2 cellular contexts compared by ENCODE assay signal in the genomic region with DNA sequence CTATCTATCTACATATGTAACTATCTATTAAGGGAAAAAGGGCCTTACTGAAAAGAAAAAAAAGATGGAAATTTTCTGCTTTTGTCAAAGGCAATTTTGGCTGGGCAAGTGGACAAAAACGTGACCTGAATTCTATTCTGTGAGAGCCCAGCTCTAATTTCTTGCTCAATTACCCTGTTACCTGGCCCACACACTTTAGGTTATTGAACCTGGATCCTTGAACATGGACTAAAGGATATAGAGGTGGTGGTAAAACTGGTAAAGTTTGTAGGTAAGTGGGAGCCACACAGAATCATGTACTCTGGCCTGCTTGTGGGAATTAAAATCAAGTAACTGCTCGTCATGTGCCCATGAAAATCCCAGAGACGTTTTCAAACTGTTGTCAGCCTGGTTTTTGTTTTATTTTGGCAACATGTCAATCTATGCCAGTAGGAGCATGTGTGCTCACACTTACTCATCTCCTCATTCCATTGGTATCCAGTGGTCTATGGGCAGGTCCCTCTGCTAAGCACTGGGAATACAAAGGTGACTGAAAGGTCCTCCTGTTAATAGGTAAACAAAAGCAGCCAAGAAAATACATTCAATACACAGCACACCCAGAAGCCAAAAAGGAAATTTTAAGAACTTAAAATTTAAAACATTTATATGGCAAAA.
TF ChIP-seq lines count a peak whose summit lies in the region.

No MANE protein-coding gene starts in this region.

TF ChIP-seq in SK-N-SH treated with all-trans-retinoic acid at 6 μM for 48 hours, 23 proteins besides CTCF, POLR2A, EP300 and RAD21 (continued from another document):
- TF ChIP-seq, protein P1, sequence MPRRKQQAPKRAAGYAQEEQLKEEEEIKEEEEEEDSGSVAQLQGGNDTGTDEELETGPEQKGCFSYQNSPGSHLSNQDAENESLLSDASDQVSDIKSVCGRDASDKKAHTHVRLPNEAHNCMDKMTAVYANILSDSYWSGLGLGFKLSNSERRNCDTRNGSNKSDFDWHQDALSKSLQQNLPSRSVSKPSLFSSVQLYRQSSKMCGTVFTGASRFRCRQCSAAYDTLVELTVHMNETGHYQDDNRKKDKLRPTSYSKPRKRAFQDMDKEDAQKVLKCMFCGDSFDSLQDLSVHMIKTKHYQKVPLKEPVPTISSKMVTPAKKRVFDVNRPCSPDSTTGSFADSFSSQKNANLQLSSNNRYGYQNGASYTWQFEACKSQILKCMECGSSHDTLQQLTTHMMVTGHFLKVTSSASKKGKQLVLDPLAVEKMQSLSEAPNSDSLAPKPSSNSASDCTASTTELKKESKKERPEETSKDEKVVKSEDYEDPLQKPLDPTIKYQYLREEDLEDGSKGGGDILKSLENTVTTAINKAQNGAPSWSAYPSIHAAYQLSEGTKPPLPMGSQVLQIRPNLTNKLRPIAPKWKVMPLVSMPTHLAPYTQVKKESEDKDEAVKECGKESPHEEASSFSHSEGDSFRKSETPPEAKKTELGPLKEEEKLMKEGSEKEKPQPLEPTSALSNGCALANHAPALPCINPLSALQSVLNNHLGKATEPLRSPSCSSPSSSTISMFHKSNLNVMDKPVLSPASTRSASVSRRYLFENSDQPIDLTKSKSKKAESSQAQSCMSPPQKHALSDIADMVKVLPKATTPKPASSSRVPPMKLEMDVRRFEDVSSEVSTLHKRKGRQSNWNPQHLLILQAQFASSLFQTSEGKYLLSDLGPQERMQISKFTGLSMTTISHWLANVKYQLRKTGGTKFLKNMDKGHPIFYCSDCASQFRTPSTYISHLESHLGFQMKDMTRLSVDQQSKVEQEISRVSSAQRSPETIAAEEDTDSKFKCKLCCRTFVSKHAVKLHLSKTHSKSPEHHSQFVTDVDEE (CRISPR knock-in tag; IDR thresholded peaks at IDR 0.05) = no peak
- TF ChIP-seq, protein P2, sequence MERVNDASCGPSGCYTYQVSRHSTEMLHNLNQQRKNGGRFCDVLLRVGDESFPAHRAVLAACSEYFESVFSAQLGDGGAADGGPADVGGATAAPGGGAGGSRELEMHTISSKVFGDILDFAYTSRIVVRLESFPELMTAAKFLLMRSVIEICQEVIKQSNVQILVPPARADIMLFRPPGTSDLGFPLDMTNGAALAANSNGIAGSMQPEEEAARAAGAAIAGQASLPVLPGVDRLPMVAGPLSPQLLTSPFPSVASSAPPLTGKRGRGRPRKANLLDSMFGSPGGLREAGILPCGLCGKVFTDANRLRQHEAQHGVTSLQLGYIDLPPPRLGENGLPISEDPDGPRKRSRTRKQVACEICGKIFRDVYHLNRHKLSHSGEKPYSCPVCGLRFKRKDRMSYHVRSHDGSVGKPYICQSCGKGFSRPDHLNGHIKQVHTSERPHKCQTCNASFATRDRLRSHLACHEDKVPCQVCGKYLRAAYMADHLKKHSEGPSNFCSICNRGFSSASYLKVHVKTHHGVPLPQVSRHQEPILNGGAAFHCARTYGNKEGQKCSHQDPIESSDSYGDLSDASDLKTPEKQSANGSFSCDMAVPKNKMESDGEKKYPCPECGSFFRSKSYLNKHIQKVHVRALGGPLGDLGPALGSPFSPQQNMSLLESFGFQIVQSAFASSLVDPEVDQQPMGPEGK (CRISPR knock-in tag; IDR thresholded peaks at IDR 0.05; ENCODE audit: borderline replicate concordance) = no peak
- TF ChIP-seq ISL1 (CRISPR knock-in tag; IDR thresholded peaks at IDR 0.05) = no peak
- no peak for TF ChIP-seq ZFP30 (CRISPR knock-in tag; IDR thresholded peaks at IDR 0.05)
- TF ChIP-seq OSR1 (CRISPR knock-in tag; IDR thresholded peaks at IDR 0.05) = no peak
- TF ChIP-seq ZNF8 (CRISPR knock-in tag; IDR thresholded peaks at IDR 0.05) = no peak

TF ChIP-seq in SK-N-SH, 30 proteins besides CTCF, POLR2A, EP300 and RAD21 (continued from another document):
- TF ChIP-seq TEAD4 (IDR thresholded peaks at IDR 0.05; ENCODE audit: borderline replicate concordance, insufficient read depth) = no peak
- no peak for TF ChIP-seq FOSL2 (IDR thresholded peaks at IDR 0.05; ENCODE audit: borderline replicate concordance, low read depth)
- TF ChIP-seq GABPA (IDR thresholded peaks at IDR 0.05; ENCODE audit: low read depth) = no peak
- no peak for TF ChIP-seq POLR2AphosphoS5 (IDR thresholded peaks at IDR 0.05; ENCODE audit: low read depth, low read length)
- no peak for TF ChIP-seq JUND (IDR thresholded peaks at IDR 0.05)
- no peak for TF ChIP-seq RCOR1 (IDR thresholded peaks at IDR 0.05; ENCODE audit: low read length)
- no peak for TF ChIP-seq EZH2phosphoT487 (IDR thresholded peaks at IDR 0.05; ENCODE audit: borderline replicate concordance, low read depth)
- TF ChIP-seq, protein P3, sequence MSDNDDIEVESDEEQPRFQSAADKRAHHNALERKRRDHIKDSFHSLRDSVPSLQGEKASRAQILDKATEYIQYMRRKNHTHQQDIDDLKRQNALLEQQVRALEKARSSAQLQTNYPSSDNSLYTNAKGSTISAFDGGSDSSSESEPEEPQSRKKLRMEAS (IDR thresholded peaks at IDR 0.05; ENCODE audit: low read depth) = no peak
- no peak for TF ChIP-seq YY1 (IDR thresholded peaks at IDR 0.05; ENCODE audit: low read depth)
- TF ChIP-seq, protein P4, sequence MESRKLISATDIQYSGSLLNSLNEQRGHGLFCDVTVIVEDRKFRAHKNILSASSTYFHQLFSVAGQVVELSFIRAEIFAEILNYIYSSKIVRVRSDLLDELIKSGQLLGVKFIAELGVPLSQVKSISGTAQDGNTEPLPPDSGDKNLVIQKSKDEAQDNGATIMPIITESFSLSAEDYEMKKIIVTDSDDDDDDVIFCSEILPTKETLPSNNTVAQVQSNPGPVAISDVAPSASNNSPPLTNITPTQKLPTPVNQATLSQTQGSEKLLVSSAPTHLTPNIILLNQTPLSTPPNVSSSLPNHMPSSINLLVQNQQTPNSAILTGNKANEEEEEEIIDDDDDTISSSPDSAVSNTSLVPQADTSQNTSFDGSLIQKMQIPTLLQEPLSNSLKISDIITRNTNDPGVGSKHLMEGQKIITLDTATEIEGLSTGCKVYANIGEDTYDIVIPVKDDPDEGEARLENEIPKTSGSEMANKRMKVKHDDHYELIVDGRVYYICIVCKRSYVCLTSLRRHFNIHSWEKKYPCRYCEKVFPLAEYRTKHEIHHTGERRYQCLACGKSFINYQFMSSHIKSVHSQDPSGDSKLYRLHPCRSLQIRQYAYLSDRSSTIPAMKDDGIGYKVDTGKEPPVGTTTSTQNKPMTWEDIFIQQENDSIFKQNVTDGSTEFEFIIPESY (IDR thresholded peaks at IDR 0.05; ENCODE audit: borderline replicate concordance, low read depth) = no peak
- no peak for TF ChIP-seq FOXJ3 (CRISPR knock-in tag; IDR thresholded peaks at IDR 0.05)
- TF ChIP-seq, protein P5, sequence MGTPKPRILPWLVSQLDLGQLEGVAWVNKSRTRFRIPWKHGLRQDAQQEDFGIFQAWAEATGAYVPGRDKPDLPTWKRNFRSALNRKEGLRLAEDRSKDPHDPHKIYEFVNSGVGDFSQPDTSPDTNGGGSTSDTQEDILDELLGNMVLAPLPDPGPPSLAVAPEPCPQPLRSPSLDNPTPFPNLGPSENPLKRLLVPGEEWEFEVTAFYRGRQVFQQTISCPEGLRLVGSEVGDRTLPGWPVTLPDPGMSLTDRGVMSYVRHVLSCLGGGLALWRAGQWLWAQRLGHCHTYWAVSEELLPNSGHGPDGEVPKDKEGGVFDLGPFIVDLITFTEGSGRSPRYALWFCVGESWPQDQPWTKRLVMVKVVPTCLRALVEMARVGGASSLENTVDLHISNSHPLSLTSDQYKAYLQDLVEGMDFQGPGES (IDR thresholded peaks at IDR 0.05; ENCODE audit: low read depth, low read length) = no peak
- TF ChIP-seq CHD2 (IDR thresholded peaks at IDR 0.05; ENCODE audit: low read length, partially characterized antibody) = no peak
- TF ChIP-seq TAF1 (IDR thresholded peaks at IDR 0.05; ENCODE audit: borderline replicate concordance, low read depth, low read length) = no peak
- TF ChIP-seq FOXM1 (IDR thresholded peaks at IDR 0.05; ENCODE audit: low read depth) = no peak
- TF ChIP-seq, protein P6, sequence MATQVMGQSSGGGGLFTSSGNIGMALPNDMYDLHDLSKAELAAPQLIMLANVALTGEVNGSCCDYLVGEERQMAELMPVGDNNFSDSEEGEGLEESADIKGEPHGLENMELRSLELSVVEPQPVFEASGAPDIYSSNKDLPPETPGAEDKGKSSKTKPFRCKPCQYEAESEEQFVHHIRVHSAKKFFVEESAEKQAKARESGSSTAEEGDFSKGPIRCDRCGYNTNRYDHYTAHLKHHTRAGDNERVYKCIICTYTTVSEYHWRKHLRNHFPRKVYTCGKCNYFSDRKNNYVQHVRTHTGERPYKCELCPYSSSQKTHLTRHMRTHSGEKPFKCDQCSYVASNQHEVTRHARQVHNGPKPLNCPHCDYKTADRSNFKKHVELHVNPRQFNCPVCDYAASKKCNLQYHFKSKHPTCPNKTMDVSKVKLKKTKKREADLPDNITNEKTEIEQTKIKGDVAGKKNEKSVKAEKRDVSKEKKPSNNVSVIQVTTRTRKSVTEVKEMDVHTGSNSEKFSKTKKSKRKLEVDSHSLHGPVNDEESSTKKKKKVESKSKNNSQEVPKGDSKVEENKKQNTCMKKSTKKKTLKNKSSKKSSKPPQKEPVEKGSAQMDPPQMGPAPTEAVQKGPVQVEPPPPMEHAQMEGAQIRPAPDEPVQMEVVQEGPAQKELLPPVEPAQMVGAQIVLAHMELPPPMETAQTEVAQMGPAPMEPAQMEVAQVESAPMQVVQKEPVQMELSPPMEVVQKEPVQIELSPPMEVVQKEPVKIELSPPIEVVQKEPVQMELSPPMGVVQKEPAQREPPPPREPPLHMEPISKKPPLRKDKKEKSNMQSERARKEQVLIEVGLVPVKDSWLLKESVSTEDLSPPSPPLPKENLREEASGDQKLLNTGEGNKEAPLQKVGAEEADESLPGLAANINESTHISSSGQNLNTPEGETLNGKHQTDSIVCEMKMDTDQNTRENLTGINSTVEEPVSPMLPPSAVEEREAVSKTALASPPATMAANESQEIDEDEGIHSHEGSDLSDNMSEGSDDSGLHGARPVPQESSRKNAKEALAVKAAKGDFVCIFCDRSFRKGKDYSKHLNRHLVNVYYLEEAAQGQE (IDR thresholded peaks at IDR 0.05; ENCODE audit: low read depth, low read length) = no peak
- TF ChIP-seq, protein P7, sequence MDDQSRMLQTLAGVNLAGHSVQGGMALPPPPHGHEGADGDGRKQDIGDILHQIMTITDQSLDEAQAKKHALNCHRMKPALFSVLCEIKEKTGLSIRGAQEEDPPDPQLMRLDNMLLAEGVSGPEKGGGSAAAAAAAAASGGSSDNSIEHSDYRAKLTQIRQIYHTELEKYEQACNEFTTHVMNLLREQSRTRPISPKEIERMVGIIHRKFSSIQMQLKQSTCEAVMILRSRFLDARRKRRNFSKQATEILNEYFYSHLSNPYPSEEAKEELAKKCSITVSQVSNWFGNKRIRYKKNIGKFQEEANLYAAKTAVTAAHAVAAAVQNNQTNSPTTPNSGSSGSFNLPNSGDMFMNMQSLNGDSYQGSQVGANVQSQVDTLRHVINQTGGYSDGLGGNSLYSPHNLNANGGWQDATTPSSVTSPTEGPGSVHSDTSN (IDR thresholded peaks at IDR 0.05) = no peak
- TF ChIP-seq RFX5 (IDR thresholded peaks at IDR 0.05; ENCODE audit: low read length) = no peak
